Comparison of ENCODE assay signal across 22 cellular contexts in the genomic region with DNA sequence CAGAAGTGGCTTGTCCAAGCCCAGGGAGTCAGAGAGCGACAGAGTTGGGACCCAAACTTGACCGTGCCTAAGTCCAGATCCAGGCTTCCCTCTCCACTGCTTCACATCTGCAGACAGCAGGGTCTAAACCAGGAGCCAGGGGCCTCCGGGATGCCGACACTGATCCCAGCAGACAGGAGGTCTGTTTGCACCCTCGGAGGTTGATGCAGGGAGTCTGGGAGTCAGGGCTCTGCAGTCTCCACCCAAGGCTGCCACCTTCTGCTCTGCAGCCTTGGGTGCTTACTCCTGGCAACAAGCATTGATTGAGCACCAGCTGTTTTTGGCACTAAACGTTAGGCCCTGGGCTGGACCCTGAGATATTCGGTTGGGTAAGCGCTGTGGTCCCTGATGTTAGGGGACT. TPM values are rescaled to one million over a fixed set of nuclear protein-coding genes. Genes with fewer than 3 reads are reported as not detected.
DNase-seq lines count a peak whose midpoint lies in the region; ATAC-seq and TF ChIP-seq lines count a peak whose summit lies in the region.
"Had no signal": no experiment of that assay in that cellular context is flagged by ENCODE, and none has a peak within 500 bp of the region (broad histone marks: within the 10 kb centered on the region; RNA-seq: fewer than 3 reads in every experiment).

No MANE protein-coding gene starts in this region.

- TF ChIP-seq CTCF in mesothelial cell of epicardium (IDR thresholded peaks at IDR 0.05; ENCODE audit: unreplicated experiment) (no peak), type B pancreatic cell (conservative IDR thresholded peaks at IDR 0.05) (no peak)

- peaks cover 2% of the 10 kb centered on the region for H3K9me3 Mint-ChIP-seq in activated naive CD4-positive, alpha-beta T cell treated with anti-CD3 and anti-CD28 coated beads, Interleukin-2, amount 10 ng/mL, durations not matched to agents 7 days and 5 days
- H3K9me3 Mint-ChIP-seq in activated naive CD4-positive, alpha-beta T cell treated with anti-CD3 and anti-CD28 coated beads, Interleukin-2, amount 50 U/mL, for 72 hours: peaks cover 11 to 13% of the 10 kb centered on the region in 2 donors
- H3K9me3 Mint-ChIP-seq in mesothelial cell of epicardium (peaks cover 25% of the 10 kb centered on the region), type B pancreatic cell (no peaks in the 10 kb centered on the region)
- H3K9me3 Mint-ChIP-seq: T-helper 2 cell treated with Interferon-gamma antibody and Interleukin-4, amounts not matched to agents 5 μg/mL and 100 μg/mL, for 36 hours had no signal

- peak; percentile 3 for DNase-seq in activated naive CD4-positive, alpha-beta T cell treated with anti-CD3 and anti-CD28 coated beads, Interleukin-2, amount 10 ng/mL, durations not matched to agents 7 days and 5 days
- no peak for DNase-seq in activated naive CD4-positive, alpha-beta T cell treated with anti-CD3 and anti-CD28 coated beads, Interleukin-2, amount 50 U/mL, for 72 hours (ENCODE audit: low spot score in 2 of 2)
- DNase-seq in mesothelial cell of epicardium (ENCODE audit: low spot score in 2 of 2, unreplicated experiment in 2 of 2): peak; percentile 6 to 21
- peak; percentile 56 for DNase-seq in type B pancreatic cell (ENCODE audit: extremely low spot score, unreplicated experiment)
- DNase-seq in RPMI8226: no peak
- DNase-seq in T-helper 17 cell: no peak
- DNase-seq: activated CD4-positive, CD25-positive, alpha-beta regulatory T cell; central memory CD4-positive, alpha-beta T cell; NCI-H1694 treated with DMSO at 0.1 percent for 48 hours; NCI-H2227 treated with DMSO at 0.1 percent for 48 hours; NCI-H748 treated with DMSO at 0.1 percent for 48 hours; stimulated activated CD4-positive, alpha-beta T cell treated with anti-CD3 and anti-CD28 coated beads, Interleukin-2, amount 100 ng/mL, for 48 hours; stimulated activated naive CD8-positive, alpha-beta T cell treated with anti-CD3 and anti-CD28 coated beads, Interleukin-15, Interleukin-2, amounts not matched to agents 100 U/mL and 50 U/mL, for 24 hours had no signal

- ATAC-seq in activated naive CD4-positive, alpha-beta T cell treated with anti-CD3 and anti-CD28 coated beads, Interleukin-2, amount 50 U/mL, for 72 hours: no peak
- ATAC-seq in GM21528 (IDR thresholded peaks at IDR 0.05; ENCODE audit: low FRiP score, unreplicated experiment) (no peak), T-helper 17 cell (no peak)
- ATAC-seq: stimulated activated naive CD8-positive, alpha-beta T cell treated with anti-CD3 and anti-CD28 coated beads, Interleukin-15, Interleukin-2, amounts not matched to agents 100 U/mL and 50 U/mL, for 24 hours had no signal

- peaks cover 14% of the 10 kb centered on the region for H3K27me3 Mint-ChIP-seq in activated naive CD4-positive, alpha-beta T cell treated with anti-CD3 and anti-CD28 coated beads, Interleukin-2, amount 10 ng/mL, durations not matched to agents 7 days and 5 days
- H3K27me3 Mint-ChIP-seq in mesothelial cell of epicardium (ENCODE audit: low read depth): peaks cover 8% of the 10 kb centered on the region
- peaks cover 11% of the 10 kb centered on the region for H3K27me3 Mint-ChIP-seq in type B pancreatic cell
- H3K27me3 Mint-ChIP-seq in T-helper 17 cell: peaks cover 6% of the 10 kb centered on the region

- no peak overlapping the region for H3K27ac Mint-ChIP-seq in activated naive CD4-positive, alpha-beta T cell treated with anti-CD3 and anti-CD28 coated beads, Interleukin-2, amount 10 ng/mL, durations not matched to agents 7 days and 5 days
- no peak overlapping the region for H3K27ac Mint-ChIP-seq in activated naive CD4-positive, alpha-beta T cell treated with anti-CD3 and anti-CD28 coated beads, Interleukin-2, amount 50 U/mL, for 72 hours
- H3K27ac Mint-ChIP-seq in mesothelial cell of epicardium: no peak overlapping the region
- H3K27ac Mint-ChIP-seq in type B pancreatic cell: no peak overlapping the region
- H3K27ac Mint-ChIP-seq in T-helper 17 cell: no peak overlapping the region
- H3K27ac Mint-ChIP-seq: activated T-helper 2 cell treated with anti-CD3 and anti-CD28 coated beads, Interferon-gamma antibody, Interleukin-2, Interleukin-4, amounts not matched to agents 10 μg/mL and 5 μg/mL and 100 μg/mL, durations not matched to agents 14 hours and 24 hours and 36 hours; T-helper 2 cell treated with Interferon-gamma antibody and Interleukin-4, amounts not matched to agents 5 μg/mL and 100 μg/mL, for 36 hours had no signal

- no peak overlapping the region for H3K4me3 Mint-ChIP-seq in activated naive CD4-positive, alpha-beta T cell treated with anti-CD3 and anti-CD28 coated beads, Interleukin-2, amount 10 ng/mL, durations not matched to agents 7 days and 5 days
- H3K4me3 Mint-ChIP-seq in mesothelial cell of epicardium (no peak overlapping the region), type B pancreatic cell (no peak overlapping the region), T-helper 17 cell (no peak overlapping the region)
- H3K4me3 Mint-ChIP-seq: nephron; T-helper 2 cell treated with Interferon-gamma antibody and Interleukin-4, amounts not matched to agents 5 μg/mL and 100 μg/mL, for 36 hours had no signal

- peak overlapping the region; percentile 49 for H3K27ac ChIP-seq in angular gyrus (ENCODE audit: low read depth, low read length)
- H3K27ac ChIP-seq: KMS-11, skin epidermis, vagina had no signal

- H3K9me3 ChIP-seq in T-helper 17 cell (ENCODE audit: control insufficient read depth, low read length, poor library complexity, severe bottlenecking): no peaks in the 10 kb centered on the region
- H3K9me3 ChIP-seq: vagina had no signal

- H3K36me3 Mint-ChIP-seq in activated naive CD4-positive, alpha-beta T cell treated with anti-CD3 and anti-CD28 coated beads, Interleukin-2, amount 10 ng/mL, durations not matched to agents 7 days and 5 days: no peaks in the 10 kb centered on the region
- H3K36me3 Mint-ChIP-seq in activated naive CD4-positive, alpha-beta T cell treated with anti-CD3 and anti-CD28 coated beads, Interleukin-2, amount 50 U/mL, for 72 hours: peaks cover 8% of the 10 kb centered on the region in 2 donors
- H3K36me3 Mint-ChIP-seq in mesothelial cell of epicardium (peaks cover 9% of the 10 kb centered on the region), type B pancreatic cell (peaks cover 7% of the 10 kb centered on the region), T-helper 17 cell (ENCODE audit: low read depth) (peaks cover 2% of the 10 kb centered on the region)

- H3K4me1 Mint-ChIP-seq in activated naive CD4-positive, alpha-beta T cell treated with anti-CD3 and anti-CD28 coated beads, Interleukin-2, amount 10 ng/mL, durations not matched to agents 7 days and 5 days: no peaks in the 10 kb centered on the region
- peaks cover 8% of the 10 kb centered on the region for H3K4me1 Mint-ChIP-seq in mesothelial cell of epicardium
- H3K4me1 Mint-ChIP-seq in type B pancreatic cell (ENCODE audit: unreplicated experiment): peaks cover 8% of the 10 kb centered on the region
- H3K4me1 Mint-ChIP-seq in T-helper 17 cell: peaks cover 1% of the 10 kb centered on the region

- CTCF ChIA-PET in activated naive CD4-positive, alpha-beta T cell treated with anti-CD3 and anti-CD28 coated beads, Interleukin-2, amount 10 ng/mL, durations not matched to agents 7 days and 5 days (lab: Charles Lee): no interaction called here

RNA-seq across cellular contexts. Expression of a gene that starts 21.0 kb away (rescaled TPM):
- under 1 TPM in 1 of 2 donors, not detected in 1; 0.07 TPM for total RNA-seq in activated naive CD4-positive, alpha-beta T cell treated with anti-CD3 and anti-CD28 coated beads, Interleukin-2, amount 50 U/mL, for 72 hours
- total RNA-seq in mesothelial cell of epicardium (11.4 to 13.5 TPM (median 11.9 TPM) in 3 replicates), type B pancreatic cell (ENCODE audit: low replicate concordance) (5.7 and 5.8 TPM in 2 replicates), T-helper 17 cell (not detected)
- total RNA-seq: activated T-helper 2 cell treated with anti-CD3 and anti-CD28 coated beads, Interferon-gamma antibody, Interleukin-2, Interleukin-4, amounts not matched to agents 10 μg/mL and 5 μg/mL and 100 μg/mL, durations not matched to agents 14 hours and 24 hours and 36 hours; OCI-LY7 had no signal

Comparison
In these comparisons a context has a peak if more than half of its experiments do, and no peak if none do; other contexts are left out.
1. DNase-seq: peak in activated naive CD4-positive, alpha-beta T cell treated with anti-CD3 and anti-CD28 coated beads, Interleukin-2, amount 10 ng/mL, durations not matched to agents 7 days and 5 days (single experiment), mesothelial cell of epicardium (2 of 2) and type B pancreatic cell (single experiment); none in activated naive CD4-positive, alpha-beta T cell treated with anti-CD3 and anti-CD28 coated beads, Interleukin-2, amount 50 U/mL, for 72 hours (0 of 2), RPMI8226 (single experiment) and T-helper 17 cell (0 of 3).